In genomic region chr12:124493809-124494750, GRCh38 we compare ENCODE assay signal across 8 cellular contexts.
A peak's percentile ranks its signal among the peaks of the same experiment; 100 is the strongest.
DNase-seq lines count a peak whose midpoint lies in the region; ATAC-seq and TF ChIP-seq lines count a peak whose summit lies in the region.

No MANE protein-coding gene starts in this region.

- POLR2A ChIA-PET in activated CD4-positive, alpha-beta T cell treated with anti-CD3 and anti-CD28 coated beads, Interleukin-2, amount 10 ng/mL, durations not matched to agents 7 days and 5 days (lab: Charles Lee): no interaction called here

- H3K9me3 ChIP-seq in right atrium auricular region: no peaks in the 10 kb centered on the region

- H3K4me3 ChIP-seq in right atrium auricular region: no peak overlapping the region

- peak overlapping the region; percentile 83 for H3K27ac Mint-ChIP-seq in activated CD4-positive, alpha-beta T cell treated with anti-CD3 and anti-CD28 coated beads, Interleukin-2, amount 10 ng/mL, durations not matched to agents 7 days and 5 days

- H3K27me3 Mint-ChIP-seq in activated CD4-positive, alpha-beta T cell treated with anti-CD3 and anti-CD28 coated beads, Interleukin-2, amount 10 ng/mL, durations not matched to agents 7 days and 5 days: no peaks in the 10 kb centered on the region

- H3K9me3 Mint-ChIP-seq in activated CD4-positive, alpha-beta T cell treated with anti-CD3 and anti-CD28 coated beads, Interleukin-2, amount 10 ng/mL, durations not matched to agents 7 days and 5 days: no peaks in the 10 kb centered on the region

- no peak for DNase-seq in activated CD4-positive, alpha-beta T cell treated with anti-CD3 and anti-CD28 coated beads, Interleukin-2, amount 10 ng/mL, durations not matched to agents 7 days and 5 days
- DNase-seq in stimulated activated CD4-positive, alpha-beta T cell treated with anti-CD3 and anti-CD28 coated beads, Interleukin-15, amount 100 ng/mL, for 24 hours: peak; percentile 83
- DNase-seq in right atrium auricular region (ENCODE audit: low spot score) (no peak), midbrain (lab: John Stamatoyannopoulos, UW) (no peak), MV-4-11 (lab: John Stamatoyannopoulos, UW) (no peak), NCI-H2107 treated with DMSO at 0.1 percent for 48 hours (lab: John Stamatoyannopoulos, UW; ENCODE audit: unreplicated experiment) (no peak)

- no peaks in the 10 kb centered on the region for H3K27me3 ChIP-seq in right atrium auricular region

- ATAC-seq in GM19043 (IDR thresholded peaks at IDR 0.05; ENCODE audit: low read depth, unreplicated experiment) (peak; percentile 94), HG02943 (IDR thresholded peaks at IDR 0.05; ENCODE audit: low read depth, unreplicated experiment) (peak; percentile 88)

- peaks cover 21% of the 10 kb centered on the region for H3K4me1 Mint-ChIP-seq in activated CD4-positive, alpha-beta T cell treated with anti-CD3 and anti-CD28 coated beads, Interleukin-2, amount 10 ng/mL, durations not matched to agents 7 days and 5 days

- no peak for TF ChIP-seq CTCF in right atrium auricular region (IDR thresholded peaks at IDR 0.05)

- no peak overlapping the region for H3K27ac ChIP-seq in right atrium auricular region

- peaks cover 17% of the 10 kb centered on the region for H3K36me3 ChIP-seq in right atrium auricular region

- CTCF ChIA-PET in activated CD4-positive, alpha-beta T cell treated with anti-CD3 and anti-CD28 coated beads, Interleukin-2, amount 10 ng/mL, durations not matched to agents 7 days and 5 days (lab: Charles Lee): interaction anchor here (0.7 to 1.4 kb wide), 5 partner anchors 8 to 50 kb away, joined by 3 to 6 read pairs (median 3); no protein-coding TSS in a partner anchor

- H3K4me1 ChIP-seq in right atrium auricular region: peaks cover 0 to 80% of the 10 kb centered on the region in 2 donors

- no peak overlapping the region for H3K4me3 Mint-ChIP-seq in activated CD4-positive, alpha-beta T cell treated with anti-CD3 and anti-CD28 coated beads, Interleukin-2, amount 10 ng/mL, durations not matched to agents 7 days and 5 days

- peaks cover 3% of the 10 kb centered on the region for H3K36me3 Mint-ChIP-seq in activated CD4-positive, alpha-beta T cell treated with anti-CD3 and anti-CD28 coated beads, Interleukin-2, amount 10 ng/mL, durations not matched to agents 7 days and 5 days (ENCODE audit: low read depth)
